In genomic region chr2:25885933-25886332, GRCh38 we compare ENCODE assay signal across 1 cellular context.
A peak's percentile ranks its signal among the peaks of the same experiment; 100 is the strongest.
TF ChIP-seq lines count a peak whose summit lies in the region.

No MANE protein-coding gene starts in this region.

TF ChIP-seq in HepG2, 621 proteins besides CTCF, POLR2A, EP300 and RAD21 (continued from another document and continues in another):
- TF ChIP-seq SNAPC4 (CRISPR knock-in tag; IDR thresholded peaks at IDR 0.05) (no peak), MAFF (IDR thresholded peaks at IDR 0.05; ENCODE audit: low read depth, low read length) (no peak), TRIM24 (CRISPR knock-in tag; IDR thresholded peaks at IDR 0.05) (no peak), ELF4 (CRISPR knock-in tag; IDR thresholded peaks at IDR 0.05; ENCODE audit: borderline replicate concordance) (no peak), GRHL1 (CRISPR knock-in tag; conservative IDR thresholded peaks at IDR 0.05) (no peak), ZNF468 (CRISPR knock-in tag; IDR thresholded peaks at IDR 0.05) (no peak), ATF4 (CRISPR knock-in tag; IDR thresholded peaks at IDR 0.05) (0 out of 4 replicates have a peak, but pooled peaks of 1 of the 2 experiments have one; percentile 32), ZNF3 (CRISPR knock-in tag; IDR thresholded peaks at IDR 0.05) (peak; percentile 87), IKZF5 (CRISPR knock-in tag; IDR thresholded peaks at IDR 0.05) (no peak), ZNF879 (CRISPR knock-in tag; IDR thresholded peaks at IDR 0.05) (no peak), FOSL2 (CRISPR knock-in tag; IDR thresholded peaks at IDR 0.05) (peak; percentile 96), ZNF30 (CRISPR knock-in tag; IDR thresholded peaks at IDR 0.05) (no peak), SMAD3 (CRISPR knock-in tag; IDR thresholded peaks at IDR 0.05) (no peak), ZNF33A (CRISPR knock-in tag; IDR thresholded peaks at IDR 0.05; ENCODE audit: borderline replicate concordance) (no peak), ZNF225 (CRISPR knock-in tag; IDR thresholded peaks at IDR 0.05) (no peak), SALL1 (CRISPR knock-in tag; IDR thresholded peaks at IDR 0.05) (peak; percentile 65), E2F2 (CRISPR knock-in tag; IDR thresholded peaks at IDR 0.05; ENCODE audit: borderline replicate concordance) (no peak), ZNF646 (CRISPR knock-in tag; IDR thresholded peaks at IDR 0.05) (0 out of 2 replicates have a peak, but pooled peaks have one; percentile 19)
- TF ChIP-seq, protein P1, sequence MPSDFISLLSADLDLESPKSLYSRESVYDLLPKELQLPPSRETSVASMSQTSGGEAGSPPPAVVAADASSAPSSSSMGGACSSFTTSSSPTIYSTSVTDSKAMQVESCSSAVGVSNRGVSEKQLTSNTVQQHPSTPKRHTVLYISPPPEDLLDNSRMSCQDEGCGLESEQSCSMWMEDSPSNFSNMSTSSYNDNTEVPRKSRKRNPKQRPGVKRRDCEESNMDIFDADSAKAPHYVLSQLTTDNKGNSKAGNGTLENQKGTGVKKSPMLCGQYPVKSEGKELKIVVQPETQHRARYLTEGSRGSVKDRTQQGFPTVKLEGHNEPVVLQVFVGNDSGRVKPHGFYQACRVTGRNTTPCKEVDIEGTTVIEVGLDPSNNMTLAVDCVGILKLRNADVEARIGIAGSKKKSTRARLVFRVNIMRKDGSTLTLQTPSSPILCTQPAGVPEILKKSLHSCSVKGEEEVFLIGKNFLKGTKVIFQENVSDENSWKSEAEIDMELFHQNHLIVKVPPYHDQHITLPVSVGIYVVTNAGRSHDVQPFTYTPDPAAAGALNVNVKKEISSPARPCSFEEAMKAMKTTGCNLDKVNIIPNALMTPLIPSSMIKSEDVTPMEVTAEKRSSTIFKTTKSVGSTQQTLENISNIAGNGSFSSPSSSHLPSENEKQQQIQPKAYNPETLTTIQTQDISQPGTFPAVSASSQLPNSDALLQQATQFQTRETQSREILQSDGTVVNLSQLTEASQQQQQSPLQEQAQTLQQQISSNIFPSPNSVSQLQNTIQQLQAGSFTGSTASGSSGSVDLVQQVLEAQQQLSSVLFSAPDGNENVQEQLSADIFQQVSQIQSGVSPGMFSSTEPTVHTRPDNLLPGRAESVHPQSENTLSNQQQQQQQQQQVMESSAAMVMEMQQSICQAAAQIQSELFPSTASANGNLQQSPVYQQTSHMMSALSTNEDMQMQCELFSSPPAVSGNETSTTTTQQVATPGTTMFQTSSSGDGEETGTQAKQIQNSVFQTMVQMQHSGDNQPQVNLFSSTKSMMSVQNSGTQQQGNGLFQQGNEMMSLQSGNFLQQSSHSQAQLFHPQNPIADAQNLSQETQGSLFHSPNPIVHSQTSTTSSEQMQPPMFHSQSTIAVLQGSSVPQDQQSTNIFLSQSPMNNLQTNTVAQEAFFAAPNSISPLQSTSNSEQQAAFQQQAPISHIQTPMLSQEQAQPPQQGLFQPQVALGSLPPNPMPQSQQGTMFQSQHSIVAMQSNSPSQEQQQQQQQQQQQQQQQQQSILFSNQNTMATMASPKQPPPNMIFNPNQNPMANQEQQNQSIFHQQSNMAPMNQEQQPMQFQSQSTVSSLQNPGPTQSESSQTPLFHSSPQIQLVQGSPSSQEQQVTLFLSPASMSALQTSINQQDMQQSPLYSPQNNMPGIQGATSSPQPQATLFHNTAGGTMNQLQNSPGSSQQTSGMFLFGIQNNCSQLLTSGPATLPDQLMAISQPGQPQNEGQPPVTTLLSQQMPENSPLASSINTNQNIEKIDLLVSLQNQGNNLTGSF (CRISPR knock-in tag; IDR thresholded peaks at IDR 0.05): no peak
- TF ChIP-seq, protein P2, sequence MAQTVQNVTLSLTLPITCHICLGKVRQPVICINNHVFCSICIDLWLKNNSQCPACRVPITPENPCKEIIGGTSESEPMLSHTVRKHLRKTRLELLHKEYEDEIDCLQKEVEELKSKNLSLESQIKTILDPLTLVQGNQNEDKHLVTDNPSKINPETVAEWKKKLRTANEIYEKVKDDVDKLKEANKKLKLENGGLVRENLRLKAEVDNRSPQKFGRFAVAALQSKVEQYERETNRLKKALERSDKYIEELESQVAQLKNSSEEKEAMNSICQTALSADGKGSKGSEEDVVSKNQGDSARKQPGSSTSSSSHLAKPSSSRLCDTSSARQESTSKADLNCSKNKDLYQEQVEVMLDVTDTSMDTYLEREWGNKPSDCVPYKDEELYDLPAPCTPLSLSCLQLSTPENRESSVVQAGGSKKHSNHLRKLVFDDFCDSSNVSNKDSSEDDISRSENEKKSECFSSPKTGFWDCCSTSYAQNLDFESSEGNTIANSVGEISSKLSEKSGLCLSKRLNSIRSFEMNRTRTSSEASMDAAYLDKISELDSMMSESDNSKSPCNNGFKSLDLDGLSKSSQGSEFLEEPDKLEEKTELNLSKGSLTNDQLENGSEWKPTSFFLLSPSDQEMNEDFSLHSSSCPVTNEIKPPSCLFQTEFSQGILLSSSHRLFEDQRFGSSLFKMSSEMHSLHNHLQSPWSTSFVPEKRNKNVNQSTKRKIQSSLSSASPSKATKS (CRISPR knock-in tag; IDR thresholded peaks at IDR 0.05): no peak
